Comparison of ENCODE assay signal across 1 cellular context in the genomic region with DNA sequence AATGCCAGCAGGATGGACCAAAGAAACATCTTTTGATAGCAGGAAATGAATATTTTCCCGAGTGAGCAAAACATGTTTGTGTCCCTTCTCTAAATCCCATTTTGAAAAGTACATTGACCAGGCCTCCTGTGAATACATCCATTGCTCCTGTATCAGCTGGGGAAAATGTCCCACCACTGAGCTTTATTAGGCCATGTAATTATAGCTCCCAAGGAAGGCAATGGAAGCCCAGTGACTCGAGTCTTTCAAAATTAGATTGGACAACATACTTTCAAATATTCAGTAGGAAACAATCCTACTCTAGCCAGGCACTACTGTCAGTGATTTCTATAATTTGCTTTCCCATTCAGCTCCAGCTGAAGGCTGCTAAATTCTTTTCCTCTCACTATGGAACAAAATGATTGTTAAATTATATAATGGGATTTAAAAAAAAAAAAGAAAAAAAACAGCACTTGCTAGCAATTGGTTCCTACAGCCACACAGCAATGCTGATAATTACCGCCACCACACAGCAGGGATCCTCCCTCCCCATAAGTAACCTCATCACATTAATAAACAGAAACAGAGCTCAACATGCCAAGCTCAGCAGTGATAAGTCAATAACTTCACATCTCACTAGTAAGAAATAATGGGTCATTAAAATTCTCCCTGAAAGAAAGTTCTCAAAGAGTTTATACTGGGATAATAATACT.
TF ChIP-seq lines count a peak whose summit lies in the region.

No MANE protein-coding gene starts in this region.

TF ChIP-seq in HEK293, 187 proteins besides CTCF, POLR2A, EP300 and RAD21 (continued from another document):
- TF ChIP-seq, protein P1, sequence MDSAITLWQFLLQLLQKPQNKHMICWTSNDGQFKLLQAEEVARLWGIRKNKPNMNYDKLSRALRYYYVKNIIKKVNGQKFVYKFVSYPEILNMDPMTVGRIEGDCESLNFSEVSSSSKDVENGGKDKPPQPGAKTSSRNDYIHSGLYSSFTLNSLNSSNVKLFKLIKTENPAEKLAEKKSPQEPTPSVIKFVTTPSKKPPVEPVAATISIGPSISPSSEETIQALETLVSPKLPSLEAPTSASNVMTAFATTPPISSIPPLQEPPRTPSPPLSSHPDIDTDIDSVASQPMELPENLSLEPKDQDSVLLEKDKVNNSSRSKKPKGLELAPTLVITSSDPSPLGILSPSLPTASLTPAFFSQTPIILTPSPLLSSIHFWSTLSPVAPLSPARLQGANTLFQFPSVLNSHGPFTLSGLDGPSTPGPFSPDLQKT (IDR thresholded peaks at IDR 0.05; ENCODE audit: borderline replicate concordance, low read depth, low read length), result no peak
- no peak for TF ChIP-seq SP2 (tag by site-specific recombination; IDR thresholded peaks at IDR 0.05)
